ENCODE assay signal across 16 cellular contexts in the genomic region with DNA sequence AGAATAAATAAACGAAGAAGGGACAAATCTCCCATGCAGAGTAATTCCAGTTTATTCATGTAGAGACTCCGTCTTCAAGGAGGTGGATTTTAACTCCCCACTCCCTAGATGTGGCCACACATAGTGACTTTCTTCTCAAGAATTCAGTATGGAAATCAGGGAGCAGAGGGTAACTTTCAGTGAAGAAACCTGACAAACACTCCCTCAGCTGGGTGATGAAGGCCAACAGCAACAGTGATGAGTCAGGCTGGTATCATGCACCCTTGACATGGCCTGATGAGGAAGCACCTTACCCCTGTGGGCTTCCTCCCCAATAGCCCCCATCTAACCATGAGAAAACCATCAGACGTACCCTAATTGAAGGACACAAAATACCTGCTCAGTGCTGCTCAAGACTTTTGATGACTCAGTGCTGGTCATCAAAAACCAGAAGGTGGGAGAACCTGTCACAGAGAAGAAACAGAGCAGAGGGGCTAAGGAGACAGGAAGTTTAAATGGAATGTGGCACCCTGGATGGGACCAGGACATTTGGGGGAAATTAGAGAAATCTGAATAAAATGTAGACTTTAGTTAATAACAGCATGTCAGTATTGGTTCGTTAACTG. TPM values are rescaled to one million over a fixed set of nuclear protein-coding genes. Genes with fewer than 3 reads are reported as not detected.
A peak's percentile ranks its signal among the peaks of the same experiment; 100 is the strongest.
DNase-seq lines count a peak whose midpoint lies in the region; ATAC-seq and TF ChIP-seq lines count a peak whose summit lies in the region.
"Had no signal": no experiment of that assay in that cellular context is flagged by ENCODE, and none has a peak within 500 bp of the region (broad histone marks: within the 10 kb centered on the region; RNA-seq: fewer than 3 reads in every experiment).

No MANE protein-coding gene starts in this region.

- H3K27ac ChIP-seq in fibroblast of lung (ENCODE audit: insufficient read depth, low read length) (no peak overlapping the region), smooth muscle cell (ENCODE audit: low read depth) (peak overlapping the region; percentile 29), sigmoid colon (no peak overlapping the region), OCI-LY7 (ENCODE audit: low read depth, low read length, poor library complexity, severe bottlenecking) (no peak overlapping the region)

- no peaks in the 10 kb centered on the region for H3K9me3 ChIP-seq in fibroblast of lung (ENCODE audit: control insufficient read depth, insufficient read depth, low read depth, low read length)
- H3K9me3 ChIP-seq in smooth muscle cell (replicated peaks; ENCODE audit: low read depth), result no peaks in the 10 kb centered on the region
- H3K9me3 ChIP-seq in sigmoid colon, result no peaks in the 10 kb centered on the region
- no peaks in the 10 kb centered on the region for H3K9me3 ChIP-seq in OCI-LY7 (ENCODE audit: low read length)

- CTCF ChIA-PET in activated CD8-positive, alpha-beta T cell treated with anti-CD3 and anti-CD28 coated beads for 36 hours (lab: Charles Lee), result interaction anchor here (0.6 kb wide), 1 partner anchor 150 kb away, joined by 4 read pairs; no protein-coding TSS in a partner anchor
- CTCF ChIA-PET in activated CD8-positive, alpha-beta T cell treated with anti-CD3 and anti-CD28 coated beads, Interleukin-2, amount 10 ng/mL, durations not matched to agents 7 days and 5 days (lab: Charles Lee), result interaction anchor here (1.5 kb wide), 1 partner anchor 10 kb away, joined by 3 read pairs; no protein-coding TSS in a partner anchor
- CTCF ChIA-PET in OCI-LY7 (lab: Charles Lee; ENCODE audit: unreplicated experiment), result no interaction called here

- H3K9ac ChIP-seq in fibroblast of lung (ENCODE audit: insufficient read depth, low read length) (no peak overlapping the region), smooth muscle cell (ENCODE audit: low read depth) (no peak overlapping the region)

- DNase-seq in activated CD8-positive, alpha-beta T cell treated with anti-CD3 and anti-CD28 coated beads for 36 hours, result no peak
- no peak for DNase-seq in activated CD8-positive, alpha-beta T cell treated with anti-CD3 and anti-CD28 coated beads, Interleukin-2, amount 10 ng/mL, durations not matched to agents 7 days and 5 days
- DNase-seq in RPMI7951 (ENCODE audit: low read depth) (peak; percentile 76), fibroblast of lung (ENCODE audit: low read depth in 2 of 2) (peak; percentile 66 to 83), smooth muscle cell (lab: John Stamatoyannopoulos, UW; ENCODE audit: unreplicated experiment) (no peak), sigmoid colon (no peak), OCI-LY7 (ENCODE audit: low spot score) (no peak), HuH-7.5 (ENCODE audit: low spot score) (no peak)
- DNase-seq: activated B cell treated with CpG ODN at 0.5 μM for 24 hours; activated T-cell treated with anti-CD3 and anti-CD28 coated beads for 4 hours; DMS53; effector CD4-positive, alpha-beta T cell; NCI-H1930; occipital lobe had no signal

- H3K9me3 Mint-ChIP-seq in activated CD8-positive, alpha-beta T cell treated with anti-CD3 and anti-CD28 coated beads for 36 hours, result no peaks in the 10 kb centered on the region
- no peaks in the 10 kb centered on the region for H3K9me3 Mint-ChIP-seq in activated CD8-positive, alpha-beta T cell treated with anti-CD3 and anti-CD28 coated beads, Interleukin-2, amount 10 ng/mL, durations not matched to agents 7 days and 5 days (ENCODE audit: insufficient read depth)
- H3K9me3 Mint-ChIP-seq: activated B cell treated with CpG ODN at 0.5 μM for 24 hours had no signal

- intact Hi-C loops in activated CD8-positive, alpha-beta T cell treated with anti-CD3 and anti-CD28 coated beads for 36 hours (cut with micrococcal nuclease), result no loop called here
- intact Hi-C loops in sigmoid colon (cut with DNase I) (no loop called here), OCI-LY7 (cut with micrococcal nuclease; ENCODE audit: unreplicated experiment) (no loop called here)

- POLR2A ChIA-PET in activated CD8-positive, alpha-beta T cell treated with anti-CD3 and anti-CD28 coated beads for 36 hours (lab: Charles Lee), result no interaction called here
- POLR2A ChIA-PET in activated CD8-positive, alpha-beta T cell treated with anti-CD3 and anti-CD28 coated beads, Interleukin-2, amount 10 ng/mL, durations not matched to agents 7 days and 5 days (lab: Charles Lee), result no interaction called here
- POLR2A ChIA-PET in OCI-LY7 (lab: Charles Lee), result no interaction called here

- TF ChIP-seq EP300 in sigmoid colon (IDR thresholded peaks at IDR 0.05), result no peak

- H3K4me1 ChIP-seq in fibroblast of lung (ENCODE audit: control insufficient read depth, extremely low read depth, insufficient read depth, low read length), result peaks cover 3% of the 10 kb centered on the region
- no peaks in the 10 kb centered on the region for H3K4me1 ChIP-seq in smooth muscle cell (ENCODE audit: low read depth)
- H3K4me1 ChIP-seq in sigmoid colon, result no peaks in the 10 kb centered on the region
- H3K4me1 ChIP-seq in OCI-LY7 (ENCODE audit: insufficient read depth, low read length, poor library complexity, severe bottlenecking), result no peaks in the 10 kb centered on the region

- no peaks in the 10 kb centered on the region for H3K36me3 Mint-ChIP-seq in activated CD8-positive, alpha-beta T cell treated with anti-CD3 and anti-CD28 coated beads for 36 hours (ENCODE audit: low read depth)
- no peaks in the 10 kb centered on the region for H3K36me3 Mint-ChIP-seq in activated CD8-positive, alpha-beta T cell treated with anti-CD3 and anti-CD28 coated beads, Interleukin-2, amount 10 ng/mL, durations not matched to agents 7 days and 5 days (ENCODE audit: low read depth)
- H3K36me3 Mint-ChIP-seq: IgD-negative memory B cell had no signal

- no peak overlapping the region for H3K4me2 ChIP-seq in fibroblast of lung (ENCODE audit: extremely low read depth, insufficient read depth, low read length)
- H3K4me2 ChIP-seq in smooth muscle cell, result no peak overlapping the region
- no peak overlapping the region for H3K4me2 ChIP-seq in OCI-LY7 (ENCODE audit: low read length)

- H3K4me3 ChIP-seq in fibroblast of lung (replicated peaks in 1 of 4; ENCODE audit: control extremely low read depth in 1 of 4, insufficient read depth in 1 of 4, low read depth in 3 of 4, low read length in 4 of 4) (no peak overlapping the region), smooth muscle cell (no peak overlapping the region), sigmoid colon (no peak overlapping the region), OCI-LY7 (ENCODE audit: low read depth, low read length, poor library complexity, severe bottlenecking) (no peak overlapping the region)
- H3K4me3 ChIP-seq: lung had no signal

- H2AFZ ChIP-seq in fibroblast of lung (ENCODE audit: low read length) (no peak overlapping the region), smooth muscle cell (ENCODE audit: low read depth) (no peak overlapping the region), OCI-LY7 (ENCODE audit: low read length) (no peak overlapping the region)

- H3K27ac Mint-ChIP-seq in activated CD8-positive, alpha-beta T cell treated with anti-CD3 and anti-CD28 coated beads for 36 hours, result no peak overlapping the region
- H3K27ac Mint-ChIP-seq in activated CD8-positive, alpha-beta T cell treated with anti-CD3 and anti-CD28 coated beads, Interleukin-2, amount 10 ng/mL, durations not matched to agents 7 days and 5 days, result no peak overlapping the region
- H3K27ac Mint-ChIP-seq: activated B cell treated with CpG ODN at 0.5 μM for 24 hours, IgD-negative memory B cell had no signal

- H4K20me1 ChIP-seq in fibroblast of lung (ENCODE audit: control insufficient read depth, extremely low read depth, insufficient read depth, low read length) (no peaks in the 10 kb centered on the region), smooth muscle cell (ENCODE audit: low read depth) (no peaks in the 10 kb centered on the region), OCI-LY7 (ENCODE audit: insufficient read depth, low read length) (no peaks in the 10 kb centered on the region)

- no peak overlapping the region for H3K4me3 Mint-ChIP-seq in activated CD8-positive, alpha-beta T cell treated with anti-CD3 and anti-CD28 coated beads for 36 hours
- no peak overlapping the region for H3K4me3 Mint-ChIP-seq in activated CD8-positive, alpha-beta T cell treated with anti-CD3 and anti-CD28 coated beads, Interleukin-2, amount 10 ng/mL, durations not matched to agents 7 days and 5 days
- H3K4me3 Mint-ChIP-seq: activated B cell treated with CpG ODN at 0.5 μM for 24 hours, IgD-negative memory B cell had no signal

- no peaks in the 10 kb centered on the region for H3K79me2 ChIP-seq in fibroblast of lung (ENCODE audit: control insufficient read depth, insufficient read depth, low read length)
- H3K79me2 ChIP-seq in smooth muscle cell (ENCODE audit: low read depth), result no peaks in the 10 kb centered on the region
- no peaks in the 10 kb centered on the region for H3K79me2 ChIP-seq in OCI-LY7 (ENCODE audit: insufficient read depth, low read depth, low read length)

- H3K27me3 Mint-ChIP-seq in activated CD8-positive, alpha-beta T cell treated with anti-CD3 and anti-CD28 coated beads for 36 hours, result no peaks in the 10 kb centered on the region
- peaks cover 2% of the 10 kb centered on the region for H3K27me3 Mint-ChIP-seq in activated CD8-positive, alpha-beta T cell treated with anti-CD3 and anti-CD28 coated beads, Interleukin-2, amount 10 ng/mL, durations not matched to agents 7 days and 5 days (ENCODE audit: low read depth)
- H3K27me3 Mint-ChIP-seq: activated B cell treated with CpG ODN at 0.5 μM for 24 hours had no signal

- no peak for TF ChIP-seq CTCF in activated CD8-positive, alpha-beta T cell treated with anti-CD3 and anti-CD28 coated beads for 36 hours (IDR thresholded peaks at IDR 0.05)
- TF ChIP-seq CTCF in fibroblast of lung (conservative IDR thresholded peaks at IDR 0.05 in 1 of 2, IDR thresholded peaks at IDR 0.05 in 1 of 2; ENCODE audit: low read depth in 1 of 2, low read length in 2 of 2) (no peak), smooth muscle cell (IDR thresholded peaks at IDR 0.05; ENCODE audit: borderline replicate concordance, insufficient read depth, poor library complexity, severe bottlenecking) (no peak), sigmoid colon (IDR thresholded peaks at IDR 0.05) (no peak), OCI-LY7 (conservative IDR thresholded peaks at IDR 0.05; ENCODE audit: low read length) (no peak)

- no peaks in the 10 kb centered on the region for H3F3A ChIP-seq in smooth muscle cell (ENCODE audit: low read depth)

- no peak for TF ChIP-seq POLR2A in sigmoid colon (IDR thresholded peaks at IDR 0.05)

- no peaks in the 10 kb centered on the region for H3K36me3 ChIP-seq in fibroblast of lung (ENCODE audit: control insufficient read depth, insufficient read depth, low read length)
- H3K36me3 ChIP-seq in smooth muscle cell (ENCODE audit: low read depth), result no peaks in the 10 kb centered on the region
- H3K36me3 ChIP-seq in sigmoid colon, result no peaks in the 10 kb centered on the region
- H3K36me3 ChIP-seq in OCI-LY7 (ENCODE audit: insufficient read depth, low read length), result no peaks in the 10 kb centered on the region

- no peaks in the 10 kb centered on the region for H3K9me2 ChIP-seq in OCI-LY7 (ENCODE audit: insufficient read depth, low read length)

- H3K27me3 ChIP-seq in fibroblast of lung (ENCODE audit: control insufficient read depth, insufficient read depth, low read length) (no peaks in the 10 kb centered on the region), smooth muscle cell (ENCODE audit: low read depth) (no peaks in the 10 kb centered on the region), sigmoid colon (no peaks in the 10 kb centered on the region)

- ATAC-seq in activated CD8-positive, alpha-beta T cell treated with anti-CD3 and anti-CD28 coated beads for 36 hours, result peak; percentile 39
- no peak for ATAC-seq in activated CD8-positive, alpha-beta T cell treated with anti-CD3 and anti-CD28 coated beads, Interleukin-2, amount 10 ng/mL, durations not matched to agents 7 days and 5 days

- H3K4me1 Mint-ChIP-seq in activated CD8-positive, alpha-beta T cell treated with anti-CD3 and anti-CD28 coated beads for 36 hours (ENCODE audit: low read depth), result no peaks in the 10 kb centered on the region
- H3K4me1 Mint-ChIP-seq in activated CD8-positive, alpha-beta T cell treated with anti-CD3 and anti-CD28 coated beads, Interleukin-2, amount 10 ng/mL, durations not matched to agents 7 days and 5 days (ENCODE audit: low read depth), result no peaks in the 10 kb centered on the region
- H3K4me1 Mint-ChIP-seq: activated B cell treated with CpG ODN at 0.5 μM for 24 hours, IgD-negative memory B cell had no signal

- BruUV-seq in OCI-LY7 (replicated peaks; lab: Mats Ljungman, UMichigan), result no TSS peak

- WGBS in smooth muscle cell (ENCODE audit: low lambda C conversion rate), result 55% methylated on average over 4 of the region's 4 CpGs
- WGBS in sigmoid colon, 2 donors, result 80 to 90% methylated on average over 4 of the region's 4 CpGs

RNA-seq across cellular contexts. Expression of a gene that starts 50.6 kb away (rescaled TPM):
- under 1 TPM; 0.16 to 0.25 TPM for total RNA-seq in activated CD8-positive, alpha-beta T cell treated with anti-CD3 and anti-CD28 coated beads for 36 hours
- under 1 TPM in 1 of 2 experiments, not detected in 1; 0.05 TPM for total RNA-seq in activated CD8-positive, alpha-beta T cell treated with anti-CD3 and anti-CD28 coated beads, Interleukin-2, amount 10 ng/mL, durations not matched to agents 7 days and 5 days
- 10.1 and 11.0 TPM in 2 replicates for total RNA-seq in RPMI7951 (2014; rRNA removed; shearing (Covaris generic))
- total RNA-seq in fibroblast of lung (1.8 and 4.1 TPM in 2 replicates), smooth muscle cell (5.5 and 6.3 TPM in 2 replicates), sigmoid colon (1 to 10 TPM in 1 of 4 donors, under 1 TPM in 2, not detected in 1; under 0.01 to 1.1 (median 0.41) TPM), OCI-LY7 (2022) (0.11 TPM in 1 of 2 replicates, not detected in the other)
- polyA plus RNA-seq in fibroblast of lung (3.1 and 6.2 TPM in 2 replicates), smooth muscle cell (10.1 and 12.0 TPM in 2 replicates), sigmoid colon (under 1 TPM; 0.23 to 0.99 (median 0.60) TPM)
- 3.6 and 8.1 TPM in 2 replicates for polyA plus RNA-seq in fibroblast of lung (2012)
- polyA minus RNA-seq in fibroblast of lung (ENCODE audit: low replicate concordance), result 8.8 and 12.0 TPM in 2 replicates
- total RNA-seq in OCI-LY7 (2014; rRNA removed; shearing (Covaris generic)), result 0.03 and 0.10 TPM in 2 replicates
- polyA plus RNA-seq: IgD-negative memory B cell had no signal

Comparison
In these comparisons a context has a peak if more than half of its experiments do, and no peak if none do; other contexts are left out.
1. DNase-seq: peak in RPMI7951 (single experiment) and fibroblast of lung (2 of 2); none in activated CD8-positive, alpha-beta T cell treated with anti-CD3 and anti-CD28 coated beads for 36 hours (single experiment), activated CD8-positive, alpha-beta T cell treated with anti-CD3 and anti-CD28 coated beads, Interleukin-2, amount 10 ng/mL, durations not matched to agents 7 days and 5 days (single experiment), smooth muscle cell (single experiment), sigmoid colon (single experiment), OCI-LY7 (single experiment) and HuH-7.5 (single experiment).